ENCODE assay signal across 8 cellular contexts in the genomic region with DNA sequence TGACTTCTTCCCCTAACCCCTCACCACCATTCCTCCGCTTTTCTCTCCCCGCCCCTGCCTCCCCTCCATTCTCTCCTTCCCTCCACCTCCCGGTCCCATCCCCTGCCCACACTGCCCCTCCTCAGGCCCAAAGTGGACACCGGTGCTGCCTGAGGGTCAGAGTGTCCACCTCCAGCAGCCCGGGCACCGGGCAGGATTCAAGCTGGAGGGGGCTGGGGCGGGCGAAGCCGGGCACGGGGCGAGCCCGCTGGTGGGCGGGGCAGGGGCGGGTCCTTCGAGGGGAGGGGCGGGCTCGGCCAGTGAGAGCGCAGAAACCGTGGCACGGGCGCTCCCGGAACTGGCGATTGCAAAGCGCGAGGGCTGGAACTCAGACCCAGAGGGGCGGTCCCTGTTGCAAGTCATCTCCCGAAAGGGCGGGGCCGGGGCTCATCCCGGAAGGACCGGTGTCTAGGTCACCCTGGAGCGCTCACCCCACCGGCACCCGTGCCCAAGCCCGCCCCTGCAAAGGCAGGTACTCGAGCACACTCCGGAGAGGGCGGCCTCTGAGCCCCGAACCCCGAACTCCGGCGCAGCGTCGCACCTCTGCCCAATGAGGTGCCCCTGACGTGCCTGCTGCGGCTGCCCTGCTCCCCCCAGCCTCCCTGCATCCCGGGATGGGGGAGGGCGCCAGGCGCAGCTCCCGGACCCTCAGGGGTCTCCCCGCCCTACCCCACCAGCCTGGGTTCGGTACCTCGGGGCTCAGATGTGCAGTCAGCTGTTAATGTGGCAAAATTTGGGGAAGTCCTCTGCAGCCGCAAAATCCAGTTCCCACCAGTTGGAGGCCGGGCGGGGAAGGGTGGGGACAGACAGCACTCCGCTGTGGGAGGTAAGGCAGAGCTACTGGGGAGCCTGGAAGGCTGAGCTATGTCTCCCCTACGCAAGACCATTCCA. TPM values are rescaled to one million over a fixed set of nuclear protein-coding genes. Genes with fewer than 3 reads are reported as not detected.
A peak's percentile ranks its signal among the peaks of the same experiment; 100 is the strongest.
DNase-seq lines count a peak whose midpoint lies in the region; ATAC-seq and TF ChIP-seq lines count a peak whose summit lies in the region.

No MANE protein-coding gene starts in this region.

- peak overlapping the region; percentile 52 for H3K27ac ChIP-seq in AG04450 (ENCODE audit: low read depth, low read length)
- H3K27ac ChIP-seq in layer of hippocampus (ENCODE audit: low read depth, low read length): peak overlapping the region; percentile 65

- no peak for TF ChIP-seq CTCF in AG04450 (IDR thresholded peaks at IDR 0.05; ENCODE audit: low read depth, low read length)

- H3K4me3 ChIP-seq in AG04450 (ENCODE audit: low read depth, low read length): peak overlapping the region; percentile 80

- CTCF ChIA-PET in AG04450 (lab: Charles Lee): interaction anchor here (0.6 to 2.4 kb wide), 5 partner anchors 10 to 371 kb away, joined by 3 to 13 read pairs (median 4); no protein-coding TSS in a partner anchor

- peak; percentile 81 for ATAC-seq in GM18870 (IDR thresholded peaks at IDR 0.05; ENCODE audit: unreplicated experiment)
- ATAC-seq in HG03103 (IDR thresholded peaks at IDR 0.05; ENCODE audit: low read depth, unreplicated experiment): peak; percentile 93
- peak; percentile 93 to 94 for ATAC-seq in activated CD4-positive, CD25-positive, alpha-beta regulatory T cell treated with anti-CD3 and anti-CD28 coated beads, Interleukin-2, amount 50 U/mL, for 24 hours

- peak; percentile 63 for DNase-seq in AG04450 (ENCODE audit: low read depth, low spot score)
- DNase-seq in NCI-H226: peak; percentile 90
- peak; percentile 50 for DNase-seq in cerebellum (ENCODE audit: low spot score)
- peak; percentile 76 to 87 for DNase-seq in stimulated activated CD4-positive, alpha-beta T cell treated with anti-CD3 and anti-CD28 coated beads, Interleukin-1b, Interleukin-23, amount 100 ng/mL, for 4 hours (ENCODE audit: low read depth in 2 of 2)

- POLR2A ChIA-PET in AG04450 (lab: Yijun Ruan, JAX): interaction anchor here (0.5 to 2.3 kb wide), 7 partner anchors 10 to 879 kb away, joined by 3 to 13 read pairs (median 4); partner anchors contain the start of gene PHLDA2

- peaks cover 7% of the 10 kb centered on the region; the same call in 1 of the 2 replicates for H3K9me3 ChIP-seq in AG04450 (ENCODE audit: control insufficient read depth, insufficient read depth, low read length)

- H3K27me3 ChIP-seq in AG04450 (ENCODE audit: control insufficient read depth, insufficient read depth, low read length) (no peaks in the 10 kb centered on the region), layer of hippocampus (ENCODE audit: control insufficient read depth, insufficient read depth, low read length) (peaks cover 4% of the 10 kb centered on the region)

RNA-seq across cellular contexts. Expression of gene CDKN1C, which starts 16.5 kb away (rescaled TPM):
- polyA plus RNA-seq in AG04450 (2011; rRNA removed): 6.3 and 8.1 TPM in 2 replicates
- 1.8 and 4.0 TPM in 2 replicates for polyA minus RNA-seq in AG04450 (2011; rRNA and poly(A)+ RNA removed)
- total RNA-seq in cerebellum: 21.8 TPM

RNA-seq across cellular contexts. Expression of gene PHLDA2, which starts 27.1 kb away (rescaled TPM):
- 9.6 and 14.4 TPM in 2 replicates for polyA plus RNA-seq in AG04450 (2011; rRNA removed)
- 3.2 and 3.6 TPM in 2 replicates for polyA minus RNA-seq in AG04450 (2011; rRNA and poly(A)+ RNA removed)
- total RNA-seq in cerebellum: not detected

Comparison
In these comparisons a context has a peak if more than half of its experiments do, and no peak if none do; other contexts are left out.
1. Peak in every context shown above with its lines: DNase-seq, ATAC-seq, H3K4me3 ChIP-seq and H3K27ac ChIP-seq.